In the genomic region with DNA sequence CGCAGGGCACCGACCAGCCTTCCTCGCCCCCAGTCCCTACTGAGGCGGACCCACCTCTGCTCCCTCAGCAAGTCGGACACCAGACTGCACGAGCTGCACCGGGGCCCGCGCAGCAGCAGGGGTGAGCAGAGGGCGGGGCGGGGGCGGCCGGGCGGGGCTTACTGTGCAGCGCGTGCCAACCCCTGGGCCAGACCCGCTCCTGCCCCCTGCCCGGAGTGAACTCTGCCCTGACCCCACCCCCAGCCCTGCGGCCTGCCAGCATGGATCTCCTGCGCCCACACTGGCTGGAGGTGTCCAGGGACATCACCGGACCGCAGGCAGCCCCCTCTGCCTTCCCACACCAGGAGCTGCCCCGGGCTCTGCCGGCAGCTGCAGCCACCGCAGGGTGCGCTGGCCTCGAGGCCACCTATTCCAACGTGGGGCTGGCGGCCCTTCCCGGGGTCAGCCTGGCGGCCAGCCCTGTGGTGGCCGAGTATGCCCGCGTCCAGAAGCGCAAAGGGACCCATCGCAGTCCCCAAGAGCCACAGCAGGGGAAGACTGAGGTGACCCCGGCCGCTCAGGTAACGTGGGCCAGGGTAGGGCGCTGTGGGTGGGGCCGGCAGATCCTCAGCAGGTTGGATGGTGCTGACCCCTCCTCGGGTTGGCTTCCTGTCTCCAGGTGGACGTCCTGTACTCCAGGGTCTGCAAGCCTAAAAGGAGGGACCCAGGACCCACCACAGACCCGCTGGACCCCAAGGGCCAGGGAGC, we compare ENCODE assay signal across 1 cellular context.
TF ChIP-seq lines count a peak whose summit lies in the region.

No MANE protein-coding gene starts in this region.

TF ChIP-seq in HepG2, 621 proteins besides CTCF, POLR2A, EP300 and RAD21 (continued from another document and continues in another):
- TF ChIP-seq, protein P1, sequence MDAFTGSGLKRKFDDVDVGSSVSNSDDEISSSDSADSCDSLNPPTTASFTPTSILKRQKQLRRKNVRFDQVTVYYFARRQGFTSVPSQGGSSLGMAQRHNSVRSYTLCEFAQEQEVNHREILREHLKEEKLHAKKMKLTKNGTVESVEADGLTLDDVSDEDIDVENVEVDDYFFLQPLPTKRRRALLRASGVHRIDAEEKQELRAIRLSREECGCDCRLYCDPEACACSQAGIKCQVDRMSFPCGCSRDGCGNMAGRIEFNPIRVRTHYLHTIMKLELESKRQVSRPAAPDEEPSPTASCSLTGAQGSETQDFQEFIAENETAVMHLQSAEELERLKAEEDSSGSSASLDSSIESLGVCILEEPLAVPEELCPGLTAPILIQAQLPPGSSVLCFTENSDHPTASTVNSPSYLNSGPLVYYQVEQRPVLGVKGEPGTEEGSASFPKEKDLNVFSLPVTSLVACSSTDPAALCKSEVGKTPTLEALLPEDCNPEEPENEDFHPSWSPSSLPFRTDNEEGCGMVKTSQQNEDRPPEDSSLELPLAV (CRISPR knock-in tag; conservative IDR thresholded peaks at IDR 0.05; ENCODE audit: low read depth), result 0 out of 2 replicates have a peak, but pooled peaks have one; percentile 85
- TF ChIP-seq SNAI1 (CRISPR knock-in tag; IDR thresholded peaks at IDR 0.05; ENCODE audit: borderline replicate concordance) (peak; percentile 19; the same call in 1 of the 2 replicates), TCF7 (IDR thresholded peaks at IDR 0.05; ENCODE audit: low read depth) (no peak), ZSCAN20 (CRISPR knock-in tag; IDR thresholded peaks at IDR 0.05; ENCODE audit: borderline replicate concordance) (peak; percentile 54; the same call in 1 of the 2 replicates), ZNF629 (CRISPR knock-in tag; conservative IDR thresholded peaks at IDR 0.05) (peak; percentile 36; the same call in 1 of the 2 replicates), BRD4 (CRISPR knock-in tag; IDR thresholded peaks at IDR 0.05) (peak; percentile 98), ZNF839 (CRISPR knock-in tag; IDR thresholded peaks at IDR 0.05; ENCODE audit: borderline replicate concordance) (0 out of 2 replicates have a peak, but pooled peaks have one; percentile 33), TBX2 (CRISPR knock-in tag; IDR thresholded peaks at IDR 0.05; ENCODE audit: borderline replicate concordance) (peak; percentile 87), GTF2F1 (IDR thresholded peaks at IDR 0.05; ENCODE audit: low read length) (no peak), RBAK (CRISPR knock-in tag; IDR thresholded peaks at IDR 0.05) (0 out of 2 replicates have a peak, but pooled peaks have one; percentile 14), DNMT1 (CRISPR knock-in tag; IDR thresholded peaks at IDR 0.05) (peak; percentile 93), RXRA (CRISPR knock-in tag; IDR thresholded peaks at IDR 0.05) (peak; percentile 87), ZBTB42 (CRISPR knock-in tag; IDR thresholded peaks at IDR 0.05) (no peak; the same call in 1 of the 2 replicates), ZNF343 (CRISPR knock-in tag; IDR thresholded peaks at IDR 0.05) (peak; percentile 94; the same call in 1 of the 2 replicates), ZNF337 (CRISPR knock-in tag; IDR thresholded peaks at IDR 0.05; ENCODE audit: borderline replicate concordance, low read depth) (0 out of 2 replicates have a peak, but pooled peaks have one; percentile 27), FOXK2 (IDR thresholded peaks at IDR 0.05) (no peak), STAT5B (CRISPR knock-in tag; IDR thresholded peaks at IDR 0.05) (no peak; the same call in 1 of the 2 replicates), NBN (conservative IDR thresholded peaks at IDR 0.05) (no peak), MBD4 (IDR thresholded peaks at IDR 0.05; ENCODE audit: borderline replicate concordance, low read length) (no peak), KDM4B (CRISPR knock-in tag; IDR thresholded peaks at IDR 0.05) (peak; percentile 87), SRSF1 (optimal IDR thresholded peaks at IDR 0.05; ENCODE audit: low read depth, low read length) (peak; percentile 86), PAX8 (CRISPR knock-in tag; IDR thresholded peaks at IDR 0.05; ENCODE audit: borderline replicate concordance) (peak; percentile 98; the same call in 1 of the 2 replicates), ZNF326 (CRISPR knock-in tag; IDR thresholded peaks at IDR 0.05; ENCODE audit: borderline replicate concordance) (no peak; the same call in 1 of the 2 replicates), ATF7 (IDR thresholded peaks at IDR 0.05) (no peak), ATF7 (CRISPR knock-in tag; IDR thresholded peaks at IDR 0.05) (peak; percentile 85), REPIN1 (CRISPR knock-in tag; IDR thresholded peaks at IDR 0.05; ENCODE audit: borderline replicate concordance, low read depth) (peak; percentile 69), MAZ (IDR thresholded peaks at IDR 0.05; ENCODE audit: borderline replicate concordance, low read depth, low read length) (peak; percentile 97), MAZ (CRISPR knock-in tag; IDR thresholded peaks at IDR 0.05; ENCODE audit: low read depth) (peak; percentile 97), NCOA2 (CRISPR knock-in tag; IDR thresholded peaks at IDR 0.05) (no peak; the same call in 1 of the 2 replicates), NFE2L2 (IDR thresholded peaks at IDR 0.05; ENCODE audit: low read length) (no peak), ZNF205 (CRISPR knock-in tag; IDR thresholded peaks at IDR 0.05) (peak; percentile 54; the same call in 1 of the 2 replicates), SNRNP70 (IDR thresholded peaks at IDR 0.05; ENCODE audit: low read depth, low read length) (no peak), CCAR2 (optimal IDR thresholded peaks at IDR 0.05; ENCODE audit: low read depth, low read length) (no peak), ZNF746 (CRISPR knock-in tag; IDR thresholded peaks at IDR 0.05) (peak; percentile 94), ZNF296 (CRISPR knock-in tag; conservative IDR thresholded peaks at IDR 0.05) (peak; percentile 39), ZBTB7A (CRISPR knock-in tag; IDR thresholded peaks at IDR 0.05) (peak; percentile 92; the same call in 1 of the 2 replicates), RBM22 (optimal IDR thresholded peaks at IDR 0.05; ENCODE audit: low read length) (peak; percentile 95), ZSCAN31 (CRISPR knock-in tag; IDR thresholded peaks at IDR 0.05; ENCODE audit: low read depth) (peak; percentile 93), ZNF567 (CRISPR knock-in tag; IDR thresholded peaks at IDR 0.05; ENCODE audit: borderline replicate concordance) (peak; percentile 97; the same call in 1 of the 2 replicates), ZNF530 (CRISPR knock-in tag; IDR thresholded peaks at IDR 0.05; ENCODE audit: low read depth) (no peak), MAFG (CRISPR knock-in tag; IDR thresholded peaks at IDR 0.05) (no peak)
- TF ChIP-seq, protein P2, sequence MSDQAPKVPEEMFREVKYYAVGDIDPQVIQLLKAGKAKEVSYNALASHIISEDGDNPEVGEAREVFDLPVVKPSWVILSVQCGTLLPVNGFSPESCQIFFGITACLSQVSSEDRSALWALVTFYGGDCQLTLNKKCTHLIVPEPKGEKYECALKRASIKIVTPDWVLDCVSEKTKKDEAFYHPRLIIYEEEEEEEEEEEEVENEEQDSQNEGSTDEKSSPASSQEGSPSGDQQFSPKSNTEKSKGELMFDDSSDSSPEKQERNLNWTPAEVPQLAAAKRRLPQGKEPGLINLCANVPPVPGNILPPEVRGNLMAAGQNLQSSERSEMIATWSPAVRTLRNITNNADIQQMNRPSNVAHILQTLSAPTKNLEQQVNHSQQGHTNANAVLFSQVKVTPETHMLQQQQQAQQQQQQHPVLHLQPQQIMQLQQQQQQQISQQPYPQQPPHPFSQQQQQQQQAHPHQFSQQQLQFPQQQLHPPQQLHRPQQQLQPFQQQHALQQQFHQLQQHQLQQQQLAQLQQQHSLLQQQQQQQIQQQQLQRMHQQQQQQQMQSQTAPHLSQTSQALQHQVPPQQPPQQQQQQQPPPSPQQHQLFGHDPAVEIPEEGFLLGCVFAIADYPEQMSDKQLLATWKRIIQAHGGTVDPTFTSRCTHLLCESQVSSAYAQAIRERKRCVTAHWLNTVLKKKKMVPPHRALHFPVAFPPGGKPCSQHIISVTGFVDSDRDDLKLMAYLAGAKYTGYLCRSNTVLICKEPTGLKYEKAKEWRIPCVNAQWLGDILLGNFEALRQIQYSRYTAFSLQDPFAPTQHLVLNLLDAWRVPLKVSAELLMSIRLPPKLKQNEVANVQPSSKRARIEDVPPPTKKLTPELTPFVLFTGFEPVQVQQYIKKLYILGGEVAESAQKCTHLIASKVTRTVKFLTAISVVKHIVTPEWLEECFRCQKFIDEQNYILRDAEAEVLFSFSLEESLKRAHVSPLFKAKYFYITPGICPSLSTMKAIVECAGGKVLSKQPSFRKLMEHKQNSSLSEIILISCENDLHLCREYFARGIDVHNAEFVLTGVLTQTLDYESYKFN (CRISPR knock-in tag; conservative IDR thresholded peaks at IDR 0.05), result peak; percentile 75
- TF ChIP-seq, protein P3, sequence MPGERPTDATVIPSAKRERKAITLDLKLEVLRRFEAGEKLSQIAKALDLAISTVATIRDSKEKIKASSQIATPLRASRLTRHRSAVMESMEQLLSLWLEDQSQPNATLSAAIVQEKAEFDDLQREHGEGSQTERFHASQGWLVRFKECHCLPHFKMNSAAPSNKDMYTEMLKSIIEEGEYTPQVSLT (CRISPR knock-in tag; IDR thresholded peaks at IDR 0.05; ENCODE audit: borderline replicate concordance, low read depth), result no peak
- TF ChIP-seq, protein P4, sequence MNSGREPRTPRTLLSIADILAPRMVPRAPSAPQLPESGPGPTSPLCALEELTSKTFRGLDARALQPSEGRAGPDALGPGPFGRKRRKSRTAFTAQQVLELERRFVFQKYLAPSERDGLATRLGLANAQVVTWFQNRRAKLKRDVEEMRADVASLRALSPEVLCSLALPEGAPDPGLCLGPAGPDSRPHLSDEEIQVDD (CRISPR knock-in tag; IDR thresholded peaks at IDR 0.05; ENCODE audit: borderline replicate concordance), result no peak
- TF ChIP-seq, protein P5, sequence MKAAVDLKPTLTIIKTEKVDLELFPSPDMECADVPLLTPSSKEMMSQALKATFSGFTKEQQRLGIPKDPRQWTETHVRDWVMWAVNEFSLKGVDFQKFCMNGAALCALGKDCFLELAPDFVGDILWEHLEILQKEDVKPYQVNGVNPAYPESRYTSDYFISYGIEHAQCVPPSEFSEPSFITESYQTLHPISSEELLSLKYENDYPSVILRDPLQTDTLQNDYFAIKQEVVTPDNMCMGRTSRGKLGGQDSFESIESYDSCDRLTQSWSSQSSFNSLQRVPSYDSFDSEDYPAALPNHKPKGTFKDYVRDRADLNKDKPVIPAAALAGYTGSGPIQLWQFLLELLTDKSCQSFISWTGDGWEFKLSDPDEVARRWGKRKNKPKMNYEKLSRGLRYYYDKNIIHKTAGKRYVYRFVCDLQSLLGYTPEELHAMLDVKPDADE (CRISPR knock-in tag; IDR thresholded peaks at IDR 0.05), result no peak
- TF ChIP-seq, protein P6, sequence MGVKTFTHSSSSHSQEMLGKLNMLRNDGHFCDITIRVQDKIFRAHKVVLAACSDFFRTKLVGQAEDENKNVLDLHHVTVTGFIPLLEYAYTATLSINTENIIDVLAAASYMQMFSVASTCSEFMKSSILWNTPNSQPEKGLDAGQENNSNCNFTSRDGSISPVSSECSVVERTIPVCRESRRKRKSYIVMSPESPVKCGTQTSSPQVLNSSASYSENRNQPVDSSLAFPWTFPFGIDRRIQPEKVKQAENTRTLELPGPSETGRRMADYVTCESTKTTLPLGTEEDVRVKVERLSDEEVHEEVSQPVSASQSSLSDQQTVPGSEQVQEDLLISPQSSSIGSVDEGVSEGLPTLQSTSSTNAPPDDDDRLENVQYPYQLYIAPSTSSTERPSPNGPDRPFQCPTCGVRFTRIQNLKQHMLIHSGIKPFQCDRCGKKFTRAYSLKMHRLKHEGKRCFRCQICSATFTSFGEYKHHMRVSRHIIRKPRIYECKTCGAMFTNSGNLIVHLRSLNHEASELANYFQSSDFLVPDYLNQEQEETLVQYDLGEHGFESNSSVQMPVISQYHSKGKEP (CRISPR knock-in tag; IDR thresholded peaks at IDR 0.05), result no peak; the same call in 1 of the 2 replicates
- TF ChIP-seq, protein P7, sequence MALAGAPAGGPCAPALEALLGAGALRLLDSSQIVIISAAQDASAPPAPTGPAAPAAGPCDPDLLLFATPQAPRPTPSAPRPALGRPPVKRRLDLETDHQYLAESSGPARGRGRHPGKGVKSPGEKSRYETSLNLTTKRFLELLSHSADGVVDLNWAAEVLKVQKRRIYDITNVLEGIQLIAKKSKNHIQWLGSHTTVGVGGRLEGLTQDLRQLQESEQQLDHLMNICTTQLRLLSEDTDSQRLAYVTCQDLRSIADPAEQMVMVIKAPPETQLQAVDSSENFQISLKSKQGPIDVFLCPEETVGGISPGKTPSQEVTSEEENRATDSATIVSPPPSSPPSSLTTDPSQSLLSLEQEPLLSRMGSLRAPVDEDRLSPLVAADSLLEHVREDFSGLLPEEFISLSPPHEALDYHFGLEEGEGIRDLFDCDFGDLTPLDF (CRISPR knock-in tag; IDR thresholded peaks at IDR 0.05), result no peak; the same call in 1 of the 2 replicates
- TF ChIP-seq, protein P8, sequence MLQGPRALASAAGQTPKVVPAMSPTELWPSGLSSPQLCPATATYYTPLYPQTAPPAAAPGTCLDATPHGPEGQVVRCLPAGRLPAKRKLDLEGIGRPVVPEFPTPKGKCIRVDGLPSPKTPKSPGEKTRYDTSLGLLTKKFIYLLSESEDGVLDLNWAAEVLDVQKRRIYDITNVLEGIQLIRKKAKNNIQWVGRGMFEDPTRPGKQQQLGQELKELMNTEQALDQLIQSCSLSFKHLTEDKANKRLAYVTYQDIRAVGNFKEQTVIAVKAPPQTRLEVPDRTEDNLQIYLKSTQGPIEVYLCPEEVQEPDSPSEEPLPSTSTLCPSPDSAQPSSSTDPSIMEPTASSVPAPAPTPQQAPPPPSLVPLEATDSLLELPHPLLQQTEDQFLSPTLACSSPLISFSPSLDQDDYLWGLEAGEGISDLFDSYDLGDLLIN (CRISPR knock-in tag; IDR thresholded peaks at IDR 0.05; ENCODE audit: borderline replicate concordance), result peak; percentile 84
- TF ChIP-seq, protein P9, sequence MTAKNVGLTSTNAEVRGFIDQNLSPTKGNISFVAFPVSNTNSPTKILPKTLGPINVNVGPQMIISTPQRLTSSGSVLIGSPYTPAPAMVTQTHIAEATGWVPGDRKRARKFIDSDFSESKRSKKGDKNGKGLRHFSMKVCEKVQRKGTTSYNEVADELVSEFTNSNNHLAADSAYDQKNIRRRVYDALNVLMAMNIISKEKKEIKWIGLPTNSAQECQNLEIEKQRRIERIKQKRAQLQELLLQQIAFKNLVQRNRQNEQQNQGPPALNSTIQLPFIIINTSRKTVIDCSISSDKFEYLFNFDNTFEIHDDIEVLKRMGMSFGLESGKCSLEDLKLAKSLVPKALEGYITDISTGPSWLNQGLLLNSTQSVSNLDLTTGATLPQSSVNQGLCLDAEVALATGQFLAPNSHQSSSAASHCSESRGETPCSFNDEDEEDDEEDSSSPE (CRISPR knock-in tag; IDR thresholded peaks at IDR 0.05), result peak; percentile 46
- TF ChIP-seq, protein P10, sequence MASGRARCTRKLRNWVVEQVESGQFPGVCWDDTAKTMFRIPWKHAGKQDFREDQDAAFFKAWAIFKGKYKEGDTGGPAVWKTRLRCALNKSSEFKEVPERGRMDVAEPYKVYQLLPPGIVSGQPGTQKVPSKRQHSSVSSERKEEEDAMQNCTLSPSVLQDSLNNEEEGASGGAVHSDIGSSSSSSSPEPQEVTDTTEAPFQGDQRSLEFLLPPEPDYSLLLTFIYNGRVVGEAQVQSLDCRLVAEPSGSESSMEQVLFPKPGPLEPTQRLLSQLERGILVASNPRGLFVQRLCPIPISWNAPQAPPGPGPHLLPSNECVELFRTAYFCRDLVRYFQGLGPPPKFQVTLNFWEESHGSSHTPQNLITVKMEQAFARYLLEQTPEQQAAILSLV (CRISPR knock-in tag; IDR thresholded peaks at IDR 0.05; ENCODE audit: borderline replicate concordance), result no peak; the same call in 1 of the 2 replicates
- TF ChIP-seq, protein P11, sequence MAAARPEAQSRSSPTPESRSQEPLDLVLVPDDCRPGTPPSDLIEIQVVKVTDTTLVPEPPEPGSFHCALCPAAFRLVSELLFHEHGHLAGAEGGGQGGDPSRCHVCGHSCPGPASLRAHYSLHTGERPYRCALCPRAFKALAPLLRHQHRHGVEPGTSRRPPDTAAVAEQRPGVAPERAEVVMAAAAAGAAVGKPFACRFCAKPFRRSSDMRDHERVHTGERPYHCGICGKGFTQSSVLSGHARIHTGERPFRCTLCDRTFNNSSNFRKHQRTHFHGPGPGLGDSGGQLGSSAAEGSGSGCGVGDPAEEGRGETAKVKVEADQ (CRISPR knock-in tag; IDR thresholded peaks at IDR 0.05; ENCODE audit: borderline replicate concordance), result peak; percentile 89
